In the genomic region with DNA sequence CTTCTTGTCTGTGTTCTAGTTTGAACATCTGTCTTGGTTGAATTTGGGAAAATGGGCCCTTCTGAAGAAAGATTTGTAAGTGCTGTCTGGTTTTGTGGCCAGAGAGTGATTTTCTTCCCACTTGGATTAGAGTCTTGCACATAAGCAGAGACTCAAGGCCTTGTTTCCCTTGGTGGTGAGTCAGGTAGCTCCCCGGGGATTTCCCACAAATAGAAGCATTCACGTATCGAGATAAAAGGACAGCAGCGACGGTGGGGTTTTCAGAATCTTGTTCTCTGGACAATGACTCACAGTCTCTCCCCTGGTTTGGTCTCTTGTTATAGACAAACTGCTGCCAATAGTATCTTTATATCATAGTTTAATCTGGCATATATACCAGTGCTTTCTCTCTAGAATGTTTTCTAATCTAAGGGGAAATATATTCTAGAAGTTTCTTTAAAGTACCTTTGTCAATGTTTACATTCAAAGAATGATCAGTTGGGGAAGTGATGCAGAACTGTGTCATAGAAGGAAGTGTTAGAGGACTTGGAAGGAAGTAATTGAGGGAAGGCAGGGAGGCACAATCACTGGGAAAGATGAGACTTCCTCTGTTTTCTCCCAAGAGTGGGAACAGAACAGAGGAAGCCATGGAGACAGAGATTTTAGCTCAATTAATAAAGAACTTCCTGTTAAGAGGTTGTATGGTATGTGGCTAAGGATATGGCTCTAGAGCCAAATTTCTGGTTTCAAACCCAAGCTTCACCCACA, we compare ENCODE assay signal across 8 cellular contexts. TPM values are rescaled to one million over a fixed set of nuclear protein-coding genes. Genes with fewer than 3 reads are reported as not detected.
DNase-seq lines count a peak whose midpoint lies in the region; ATAC-seq and TF ChIP-seq lines count a peak whose summit lies in the region.

No MANE protein-coding gene starts in this region.

- no peak for DNase-seq in CD14-positive monocyte (ENCODE audit: low spot score)
- DNase-seq in RWPE2 (ENCODE audit: low spot score), result peak; percentile 79
- DNase-seq in central memory CD4-positive, alpha-beta T cell, result peak; percentile 10
- no peak for DNase-seq in osteocyte (ENCODE audit: extremely low spot score, unreplicated experiment)
- no peak for DNase-seq in NCI-H446 (lab: John Stamatoyannopoulos, UW)
- DNase-seq in NCI-H128 (lab: John Stamatoyannopoulos, UW; ENCODE audit: unreplicated experiment), result no peak

- no peaks in the 10 kb centered on the region for H3K27me3 ChIP-seq in RWPE2 (ENCODE audit: insufficient read depth, poor library complexity, severe bottlenecking)

- peaks cover 30% of the 10 kb centered on the region for H3K4me1 Mint-ChIP-seq in CD14-positive monocyte
- peaks cover 43% of the 10 kb centered on the region for H3K4me1 Mint-ChIP-seq in osteocyte (ENCODE audit: unreplicated experiment)

- H3K27ac ChIP-seq in RWPE2 (ENCODE audit: poor library complexity, severe bottlenecking), result peak overlapping the region; percentile 77

- H3K27me3 Mint-ChIP-seq in CD14-positive monocyte (ENCODE audit: low read depth in 3 of 3) (no peaks in the 10 kb centered on the region), osteocyte (ENCODE audit: unreplicated experiment) (no peaks in the 10 kb centered on the region)

- ATAC-seq in RWPE2 (ENCODE audit: low read depth) (peak; percentile 89), HG02798 (IDR thresholded peaks at IDR 0.05; ENCODE audit: poor library complexity, unreplicated experiment) (no peak), GM21367 (IDR thresholded peaks at IDR 0.05; ENCODE audit: unreplicated experiment) (no peak)

- intact Hi-C loops in CD14-positive monocyte (cut with micrococcal nuclease), result loop anchor here in 1 of 2 donors (5.0 kb wide), 1 partner anchor 52 kb away; the partner anchor contains the start of gene DPF2

- H3K4me3 ChIP-seq in RWPE2 (ENCODE audit: severe bottlenecking), result no peak overlapping the region

- TF ChIP-seq CTCF in CD14-positive monocyte (IDR thresholded peaks at IDR 0.05), result no peak
- TF ChIP-seq CTCF in RWPE2 (IDR thresholded peaks at IDR 0.05; ENCODE audit: poor library complexity, severe bottlenecking), result no peak
- TF ChIP-seq CTCF in osteocyte (IDR thresholded peaks at IDR 0.05), result no peak

- peak overlapping the region in 1 of 2 donors; percentile 56 for H3K4me3 Mint-ChIP-seq in CD14-positive monocyte
- no peak overlapping the region for H3K4me3 Mint-ChIP-seq in osteocyte (ENCODE audit: unreplicated experiment)

- H3K9me3 Mint-ChIP-seq in CD14-positive monocyte (no peaks in the 10 kb centered on the region), osteocyte (ENCODE audit: unreplicated experiment) (no peaks in the 10 kb centered on the region)

- no peaks in the 10 kb centered on the region for H3K9me3 ChIP-seq in RWPE2 (ENCODE audit: severe bottlenecking)

- H3K27ac Mint-ChIP-seq in CD14-positive monocyte (peak overlapping the region; percentile 55 to 84 (median 70)), osteocyte (ENCODE audit: unreplicated experiment) (peak overlapping the region; percentile 71)

- peaks cover 28% of the 10 kb centered on the region for H3K4me1 ChIP-seq in RWPE2 (ENCODE audit: insufficient read depth, poor library complexity, severe bottlenecking)

- H3K36me3 Mint-ChIP-seq in CD14-positive monocyte, result peaks cover 56 to 60% of the 10 kb centered on the region in 2 donors
- H3K36me3 Mint-ChIP-seq in osteocyte (ENCODE audit: unreplicated experiment), result peaks cover 3% of the 10 kb centered on the region

- H3K36me3 ChIP-seq in RWPE2 (ENCODE audit: low read depth), result peaks cover 90% of the 10 kb centered on the region

RNA-seq across cellular contexts. Expression of gene POLA2, which starts 18.1 kb away (rescaled TPM):
- 1 to 10 TPM; 4.0 to 5.2 TPM for polyA plus RNA-seq in CD14-positive monocyte
- 5.9 and 9.3 TPM in 2 replicates for total RNA-seq in osteocyte

RNA-seq across cellular contexts. Expression of gene CDC42EP2, which starts 34.8 kb away (rescaled TPM):
- polyA plus RNA-seq in CD14-positive monocyte, result 10 to 100 TPM in 1 of 2 donors, 1 to 10 TPM in 1; 5.4 to 10.1 TPM
- total RNA-seq in osteocyte, result 20.7 and 23.1 TPM in 2 replicates

RNA-seq across cellular contexts. Expression of gene DPF2, which starts 53.8 kb away (rescaled TPM):
- polyA plus RNA-seq in CD14-positive monocyte, result 10 to 100 TPM; 35.7 to 39.0 TPM
- 57.7 and 74.9 TPM in 2 replicates for total RNA-seq in osteocyte

Comparison
In these comparisons a context has a peak if more than half of its experiments do, and no peak if none do; other contexts are left out.
1. DNase-seq: peak in RWPE2 (single experiment) and central memory CD4-positive, alpha-beta T cell (single experiment); none in CD14-positive monocyte (single experiment), osteocyte (single experiment), NCI-H446 (0 of 2) and NCI-H128 (single experiment).